22 cellular contexts compared by ENCODE assay signal in the genomic region with DNA sequence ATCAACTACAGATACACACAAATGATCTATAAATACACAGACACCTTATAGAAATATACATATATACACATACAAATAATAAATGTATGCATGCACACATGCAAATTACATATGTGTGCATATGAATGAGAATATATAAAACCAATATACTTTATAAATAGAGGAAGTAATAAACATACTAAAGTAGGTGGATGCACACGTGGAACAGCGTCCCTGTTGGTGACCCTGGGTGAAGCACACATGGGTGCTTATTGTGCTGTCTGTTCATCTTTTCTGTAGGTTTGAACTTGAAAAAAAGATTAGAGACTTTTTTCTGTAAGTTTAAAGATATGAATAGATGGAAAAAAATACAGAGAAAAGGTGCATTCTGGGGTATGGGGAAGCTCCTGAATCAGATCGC.
"Had no signal": no experiment of that assay in that cellular context is flagged by ENCODE, and none has a peak within 500 bp of the region (broad histone marks: within the 10 kb centered on the region; RNA-seq: fewer than 3 reads in every experiment).

No MANE protein-coding gene starts in this region.

- H3K4me2 ChIP-seq: hepatocyte had no signal

- H3K27me3 Mint-ChIP-seq: naive B cell; stimulated activated memory B cell treated with anti-CD40 and anti-IgM and Interleukin-4, amounts not matched to agents 10 μg/mL and 1 μg/mL and 100 μg/mL, for 72 hours; stimulated activated naive CD8-positive, alpha-beta T cell treated with anti-CD3 and anti-CD28 coated beads, Interleukin-15, Interleukin-2, amounts not matched to agents 100 ng/mL and 50 ng/mL, for 24 hours had no signal

- H3K9me3 Mint-ChIP-seq: naive B cell; stimulated activated memory B cell treated with anti-CD40 and anti-IgM and Interleukin-4, amounts not matched to agents 10 μg/mL and 1 μg/mL and 100 μg/mL, for 72 hours; stimulated activated naive CD8-positive, alpha-beta T cell treated with anti-CD3 and anti-CD28 coated beads, Interleukin-15, Interleukin-2, amounts not matched to agents 100 ng/mL and 50 ng/mL, for 24 hours had no signal

- H3K9ac ChIP-seq: parathyroid adenoma had no signal

- DNase-seq: effector memory CD4-positive, alpha-beta T cell; esophagus squamous epithelium; foreskin fibroblast; head of caudate nucleus; kidney glomerular epithelial cell; mesendoderm; naive B cell; retina; spleen; stimulated activated CD4-positive, alpha-beta T cell treated with anti-CD3 and anti-CD28 coated beads, Interleukin-15, amount 100 ng/mL, for 24 hours; stimulated activated CD4-positive, alpha-beta T cell treated with anti-CD3 and anti-CD28 coated beads, Interleukin-1b, Interleukin-23, amount 100 ng/mL, for 48 hours; stimulated activated CD4-positive, alpha-beta T cell treated with anti-CD3 and anti-CD28 coated beads, Interleukin-4, amount 100 ng/mL, for 24 hours; uterus had no signal

- H3K27ac ChIP-seq: esophagus squamous epithelium, hepatocyte, prostate gland, spleen, tibial artery, uterus had no signal

- H3K27me3 ChIP-seq: esophagus squamous epithelium, hepatocyte, spleen, upper lobe of left lung, uterus had no signal

- ATAC-seq: sciatic nerve; stimulated activated memory B cell treated with anti-CD40 and anti-IgM and Interleukin-4, amounts not matched to agents 10 μg/mL and 1 μg/mL and 100 μg/mL, for 72 hours had no signal

- H3K36me3 ChIP-seq: prostate gland, tibial artery, uterus had no signal

- H2AFZ ChIP-seq: hepatocyte, parathyroid adenoma had no signal

- H3K9me3 ChIP-seq: esophagus squamous epithelium, prostate gland, spleen, tibial artery, upper lobe of left lung, uterus had no signal

- H3K4me1 Mint-ChIP-seq: naive B cell; stimulated activated memory B cell treated with anti-CD40 and anti-IgM and Interleukin-4, amounts not matched to agents 10 μg/mL and 1 μg/mL and 100 μg/mL, for 72 hours had no signal

- H3K79me2 ChIP-seq: hepatocyte, parathyroid adenoma had no signal

- H3K4me1 ChIP-seq: prostate gland, uterus had no signal

- H3K4me3 Mint-ChIP-seq: naive B cell; nephron; stimulated activated memory B cell treated with anti-CD40 and anti-IgM and Interleukin-4, amounts not matched to agents 10 μg/mL and 1 μg/mL and 100 μg/mL, for 72 hours; stimulated activated naive CD8-positive, alpha-beta T cell treated with anti-CD3 and anti-CD28 coated beads, Interleukin-15, Interleukin-2, amounts not matched to agents 100 ng/mL and 50 ng/mL, for 24 hours had no signal

- H3K27ac Mint-ChIP-seq: nephron; stimulated activated memory B cell treated with anti-CD40 and anti-IgM and Interleukin-4, amounts not matched to agents 10 μg/mL and 1 μg/mL and 100 μg/mL, for 72 hours; stimulated activated naive CD8-positive, alpha-beta T cell treated with anti-CD3 and anti-CD28 coated beads, Interleukin-15, Interleukin-2, amounts not matched to agents 100 ng/mL and 50 ng/mL, for 24 hours had no signal

- H3K4me3 ChIP-seq: esophagus squamous epithelium, hepatocyte, prostate gland, spleen, tibial artery, upper lobe of left lung, uterus had no signal
